Comparison of ENCODE assay signal across 8 cellular contexts in genomic region chr11:65468874-65469333, GRCh38. TPM values are rescaled to one million over a fixed set of nuclear protein-coding genes. Genes with fewer than 3 reads are reported as not detected.
DNase-seq lines count a peak whose midpoint lies in the region; ATAC-seq, FAIRE-seq and TF ChIP-seq lines count a peak whose summit lies in the region.

No MANE protein-coding gene starts in this region.

- no peaks in the 10 kb centered on the region for H3K36me3 ChIP-seq in endothelial cell of umbilical vein (ENCODE audit: control insufficient read depth in 2 of 2, extremely low read depth in 1 of 2, insufficient read depth in 2 of 2, low read length in 2 of 2)
- no peaks in the 10 kb centered on the region for H3K36me3 ChIP-seq in ovary

- POLR2A ChIA-PET in endothelial cell of umbilical vein (lab: Charles Lee): interaction anchor here (1.2 to 5.7 kb wide), 3 partner anchors 30 to 38 kb away, joined by 4 to 101 read pairs (median 7); partner anchors contain the start of gene MALAT1

- CTCF ChIA-PET in endothelial cell of umbilical vein (lab: Charles Lee): interaction anchor here (0.7 to 4.6 kb wide), 16 partner anchors 9 to 53 kb away, joined by 3 to 95 read pairs (median 5); partner anchors contain the start of gene MALAT1

- no peaks in the 10 kb centered on the region for H4K20me1 ChIP-seq in endothelial cell of umbilical vein (replicated peaks; ENCODE audit: control insufficient read depth, extremely low read depth, insufficient read depth, low read length)

- no peak overlapping the region for H3K4me3 ChIP-seq in endothelial cell of umbilical vein (replicated peaks in 1 of 3; ENCODE audit: insufficient read depth in 1 of 3, low read depth in 1 of 3, low read length in 3 of 3)
- H3K4me3 ChIP-seq in ovary: no peak overlapping the region

- H2AFZ ChIP-seq in endothelial cell of umbilical vein (ENCODE audit: low read depth, low read length): no peak overlapping the region

- TF ChIP-seq CTCF in endothelial cell of umbilical vein (IDR thresholded peaks at IDR 0.05; ENCODE audit: extremely low read depth in 1 of 2, insufficient read depth in 1 of 2, low read depth in 1 of 2, low read length in 2 of 2): peak; percentile 32 to 56
- no peak for TF ChIP-seq CTCF in ovary (IDR thresholded peaks at IDR 0.05)

- H3K79me2 ChIP-seq in endothelial cell of umbilical vein (ENCODE audit: control insufficient read depth, insufficient read depth, low read length): peaks cover 2% of the 10 kb centered on the region

- WGBS in ovary, 3 donors: 35 to 45% (median 43%) methylated on average over 3 of the region's 3 CpGs

- no peak overlapping the region for H3K27ac ChIP-seq in endothelial cell of umbilical vein (ENCODE audit: insufficient read depth, low read depth, low read length)
- H3K27ac ChIP-seq in ovary: no peak overlapping the region

- intact Hi-C loops in endothelial cell of umbilical vein (cut with micrococcal nuclease): no loop called here
- intact Hi-C loops in ovary (cut with DNase I): no loop called here

- BruUV-seq in endothelial cell of umbilical vein (replicated peaks; lab: Mats Ljungman, UMichigan): no TSS peak

- TF ChIP-seq EP300 in ovary (IDR thresholded peaks at IDR 0.05): no peak

- H3K4me1 ChIP-seq in endothelial cell of umbilical vein (ENCODE audit: control insufficient read depth, extremely low read depth, insufficient read depth, low read length) (peaks cover 16% of the 10 kb centered on the region), ovary (ENCODE audit: insufficient read depth) (peaks cover 6% of the 10 kb centered on the region)

- TF ChIP-seq POLR2A in endothelial cell of umbilical vein (IDR thresholded peaks at IDR 0.05; ENCODE audit: low read depth, low read length): no peak
- no peak for TF ChIP-seq POLR2A in ovary (IDR thresholded peaks at IDR 0.05)

- H3K27me3 ChIP-seq in endothelial cell of umbilical vein (ENCODE audit: control insufficient read depth in 2 of 2, insufficient read depth in 2 of 2, low read length in 2 of 2): no peaks in the 10 kb centered on the region
- no peaks in the 10 kb centered on the region for H3K27me3 ChIP-seq in ovary

- no peak overlapping the region for H3K9ac ChIP-seq in endothelial cell of umbilical vein (replicated peaks; ENCODE audit: extremely low read depth, insufficient read depth, low read length)

- no peaks in the 10 kb centered on the region for H3K9me3 ChIP-seq in endothelial cell of umbilical vein (replicated peaks; ENCODE audit: control insufficient read depth, insufficient read depth, low read length)
- H3K9me3 ChIP-seq in ovary: no peaks in the 10 kb centered on the region

- no peaks in the 10 kb centered on the region for H3K9me1 ChIP-seq in endothelial cell of umbilical vein (replicated peaks; ENCODE audit: control insufficient read depth, extremely low read depth, insufficient read depth, low read length)

- FAIRE-seq in endothelial cell of umbilical vein (lab: Jason Lieb, UNC): no peak

- no peak overlapping the region for H3K4me2 ChIP-seq in endothelial cell of umbilical vein (ENCODE audit: insufficient read depth, low read length)

- dilution Hi-C loops in endothelial cell of umbilical vein (cut with MboI; ENCODE audit: extremely low pct_ligation_motif_present, low sequenced_read_pairs): no loop called here

- peak; percentile 56 for DNase-seq in stimulated activated CD4-positive, alpha-beta T cell treated with anti-CD3 and anti-CD28 coated beads, Interleukin-15, amount 100 ng/mL, for 24 hours
- no peak for DNase-seq in stimulated activated CD4-positive, alpha-beta T cell treated with anti-CD3 and anti-CD28 coated beads, Interleukin-12 subunit alpha, Interleukin-12 subunit beta, amount 100 ng/mL, for 4 hours
- DNase-seq in NCI-H1930 (lab: John Stamatoyannopoulos, UW) (peak; percentile 61 to 64), endothelial cell of umbilical vein (ENCODE audit: low read depth, low spot score) (peak; percentile 60), ovary (peak in 4 of 5 donors; percentile 52 to 72 (median 64)), midbrain (lab: John Stamatoyannopoulos, UW) (no peak)
- peak; percentile 46 to 51 for DNase-seq in activated CD4-positive, alpha-beta T cell treated with anti-CD3 and anti-CD28 coated beads for 4 hours

- ATAC-seq in GM19351 (IDR thresholded peaks at IDR 0.05; ENCODE audit: unreplicated experiment): no peak

TF ChIP-seq in endothelial cell of umbilical vein, 7 proteins besides CTCF, POLR2A, EP300 and RAD21:
- TF ChIP-seq MYC (IDR thresholded peaks at IDR 0.05; ENCODE audit: low read depth, low read length): no peak
- TF ChIP-seq FOS (IDR thresholded peaks at IDR 0.05; ENCODE audit: borderline replicate concordance, insufficient read depth, low read length): no peak
- no peak for TF ChIP-seq MAX (IDR thresholded peaks at IDR 0.05; ENCODE audit: insufficient read depth, insufficient read length)
- no peak for TF ChIP-seq POLR2AphosphoS5 (IDR thresholded peaks at IDR 0.05; ENCODE audit: insufficient read depth, low read depth, low read length)
- no peak for TF ChIP-seq JUN (IDR thresholded peaks at IDR 0.05; ENCODE audit: borderline replicate concordance, insufficient read depth, insufficient read length, low read depth)

RNA-seq across cellular contexts. Expression of gene MALAT1, which starts 29.9 kb away (rescaled TPM):
- 7,529 and 7,700 TPM in 2 replicates for total RNA-seq in endothelial cell of umbilical vein
- polyA plus RNA-seq in endothelial cell of umbilical vein: 394 and 491 TPM in 2 replicates
- 47.1 and 87.3 TPM in 2 replicates for polyA plus RNA-seq in endothelial cell of umbilical vein (2011; cell fraction: cytosol; rRNA removed)
- 5,514 and 5,703 TPM in 2 replicates for polyA plus RNA-seq in endothelial cell of umbilical vein (2011; cell fraction: nucleus; rRNA removed)
- polyA plus RNA-seq in endothelial cell of umbilical vein (2012): 638 and 920 TPM in 2 replicates
- 8,330 and 9,132 TPM in 2 replicates for polyA minus RNA-seq in endothelial cell of umbilical vein
- 1,996 TPM for polyA minus RNA-seq in endothelial cell of umbilical vein (2011; cell fraction: cytosol; rRNA and poly(A)+ RNA removed)
- polyA minus RNA-seq in endothelial cell of umbilical vein (2011; cell fraction: nucleus; rRNA and poly(A)+ RNA removed): 28,697 and 33,573 TPM in 2 replicates
- over 10,000 TPM in 4 of 7 donors, 1,000 to 10,000 TPM in 3; 4,813 to 13,132 (median 10,519) TPM for total RNA-seq in ovary
- 100 to 1,000 TPM; 396 to 616 TPM for polyA plus RNA-seq in ovary

RNA-seq across cellular contexts. Expression of gene NEAT1, which starts 46.3 kb away (rescaled TPM):
- 957 and 1,053 TPM in 2 replicates for total RNA-seq in endothelial cell of umbilical vein
- polyA plus RNA-seq in endothelial cell of umbilical vein: 34.4 and 43.3 TPM in 2 replicates
- polyA plus RNA-seq in endothelial cell of umbilical vein (2011; cell fraction: cytosol; rRNA removed): 15.1 and 49.9 TPM in 2 replicates
- 443 and 462 TPM in 2 replicates for polyA plus RNA-seq in endothelial cell of umbilical vein (2011; cell fraction: nucleus; rRNA removed)
- 254 and 310 TPM in 2 replicates for polyA plus RNA-seq in endothelial cell of umbilical vein (2012)
- polyA minus RNA-seq in endothelial cell of umbilical vein: 900 and 1,086 TPM in 2 replicates
- polyA minus RNA-seq in endothelial cell of umbilical vein (2011; cell fraction: cytosol; rRNA and poly(A)+ RNA removed): 31.7 TPM
- polyA minus RNA-seq in endothelial cell of umbilical vein (2011; cell fraction: nucleus; rRNA and poly(A)+ RNA removed): 1,191 and 1,444 TPM in 2 replicates
- 100 to 1,000 TPM; 175 to 850 (median 372) TPM for total RNA-seq in ovary
- 100 to 1,000 TPM; 216 to 268 TPM for polyA plus RNA-seq in ovary

RNA-seq across cellular contexts. Expression of gene SCYL1, which starts 56.0 kb away (rescaled TPM):
- total RNA-seq in endothelial cell of umbilical vein: 88.2 and 88.7 TPM in 2 replicates
- 126 and 153 TPM in 2 replicates for polyA plus RNA-seq in endothelial cell of umbilical vein
- 95.1 and 111 TPM in 2 replicates for polyA plus RNA-seq in endothelial cell of umbilical vein (2011; cell fraction: cytosol; rRNA removed)
- polyA plus RNA-seq in endothelial cell of umbilical vein (2011; cell fraction: nucleus; rRNA removed): 143 and 176 TPM in 2 replicates
- polyA plus RNA-seq in endothelial cell of umbilical vein (2012): 53.3 and 68.2 TPM in 2 replicates
- polyA minus RNA-seq in endothelial cell of umbilical vein: 50.9 and 74.3 TPM in 2 replicates
- 57.2 TPM for polyA minus RNA-seq in endothelial cell of umbilical vein (2011; cell fraction: cytosol; rRNA and poly(A)+ RNA removed)
- polyA minus RNA-seq in endothelial cell of umbilical vein (2011; cell fraction: nucleus; rRNA and poly(A)+ RNA removed): 38.2 and 51.4 TPM in 2 replicates
- total RNA-seq in ovary: 100 to 1,000 TPM in 1 of 7 donors, 10 to 100 TPM in 6; 59.0 to 118 (median 96.2) TPM
- 10 to 100 TPM; 11.7 to 71.6 TPM for polyA plus RNA-seq in ovary

Comparison
In these comparisons a context has a peak if more than half of its experiments do, and no peak if none do; other contexts are left out.
1. DNase-seq: peak in stimulated activated CD4-positive, alpha-beta T cell treated with anti-CD3 and anti-CD28 coated beads, Interleukin-15, amount 100 ng/mL, for 24 hours (single experiment), NCI-H1930 (2 of 2), activated CD4-positive, alpha-beta T cell treated with anti-CD3 and anti-CD28 coated beads for 4 hours (2 of 2), endothelial cell of umbilical vein (single experiment) and ovary (4 of 5); none in stimulated activated CD4-positive, alpha-beta T cell treated with anti-CD3 and anti-CD28 coated beads, Interleukin-12 subunit alpha, Interleukin-12 subunit beta, amount 100 ng/mL, for 4 hours (single experiment) and midbrain (single experiment).
2. CTCF ChIP-seq: peak in endothelial cell of umbilical vein (2 of 2); none in ovary (0 of 3).